In genomic region chr11:38818720-38819119, GRCh38 we compare ENCODE assay signal across 15 cellular contexts.
"Had no signal": no experiment of that assay in that cellular context is flagged by ENCODE, and none has a peak within 500 bp of the region (broad histone marks: within the 10 kb centered on the region; RNA-seq: fewer than 3 reads in every experiment).

No MANE protein-coding gene starts in this region.

- H3K4me1 ChIP-seq: psoas muscle, tibial nerve had no signal

- H3K36me3 ChIP-seq: tibial nerve had no signal

- H3K27ac ChIP-seq: coronary artery, psoas muscle, tibial nerve had no signal

- H3K27me3 ChIP-seq: tibial nerve had no signal

- ATAC-seq: activated CD8-positive, alpha-beta memory T cell treated with anti-CD3 and anti-CD28 coated beads, Interleukin-2, amount 10 ng/mL, durations not matched to agents 7 days and 5 days; esophagus mucosa; left ventricle myocardium superior; mucosa of descending colon; psoas muscle; right cardiac atrium; stimulated activated naive CD8-positive, alpha-beta T cell treated with anti-CD3 and anti-CD28 coated beads, Interleukin-15, Interleukin-2, amounts not matched to agents 100 U/mL and 50 U/mL, for 24 hours had no signal

- H3K4me3 ChIP-seq: coronary artery, mucosa of descending colon, psoas muscle, tibial nerve had no signal

- DNase-seq: activated CD4-positive, alpha-beta T cell treated with anti-CD3 and anti-CD28 coated beads, Interleukin-2, amount 50 U/mL, for 48 hours; activated CD8-positive, alpha-beta memory T cell treated with anti-CD3 and anti-CD28 coated beads, Interleukin-2, amount 10 ng/mL, durations not matched to agents 7 days and 5 days; amniotic stem cell; caudate nucleus; effector CD4-positive, alpha-beta T cell; left ventricle myocardium superior; mucosa of descending colon; naive B cell; psoas muscle; right cardiac atrium; stimulated activated naive CD8-positive, alpha-beta T cell treated with anti-CD3 and anti-CD28 coated beads, Interleukin-15, Interleukin-2, amounts not matched to agents 100 U/mL and 50 U/mL, for 24 hours; substantia nigra had no signal

- H3K9me3 ChIP-seq: mucosa of descending colon, psoas muscle had no signal
